Comparison of ENCODE assay signal across 8 cellular contexts in the genomic region with DNA sequence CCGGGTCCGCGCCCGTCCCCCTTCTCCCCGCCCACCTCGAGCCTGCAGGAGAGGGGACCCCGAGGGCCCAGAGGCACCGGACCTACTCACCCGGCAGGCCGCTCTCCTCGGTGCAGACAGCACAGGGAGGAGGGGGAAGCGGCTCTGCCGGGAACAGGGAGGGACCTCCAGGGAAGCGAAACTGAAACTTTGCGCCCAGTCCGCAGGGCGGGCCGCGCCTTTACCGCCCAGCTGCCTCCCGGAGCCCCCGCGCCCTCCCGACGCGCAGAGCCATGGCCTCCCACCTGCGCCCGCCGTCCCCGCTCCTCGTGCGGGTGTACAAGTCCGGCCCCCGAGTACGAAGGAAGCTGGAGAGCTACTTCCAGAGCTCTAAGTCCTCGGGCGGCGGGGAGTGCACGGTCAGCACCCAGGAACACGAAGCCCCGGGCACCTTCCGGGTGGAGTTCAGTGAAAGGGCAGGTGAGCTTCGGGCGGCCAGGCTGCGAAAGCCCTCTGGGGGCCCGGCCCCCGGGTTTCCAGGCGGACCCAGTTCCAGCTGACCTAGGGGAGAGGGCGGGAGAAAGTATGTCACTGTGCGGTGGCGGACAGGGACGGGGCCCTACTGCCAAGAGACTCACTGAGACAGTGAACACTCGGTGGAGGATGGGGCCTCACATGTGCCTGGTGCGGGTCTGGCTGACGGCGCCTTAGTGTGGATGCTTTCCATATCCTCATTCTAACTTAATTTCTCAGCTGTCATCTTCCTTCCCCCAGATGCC. TPM values are rescaled to one million over a fixed set of nuclear protein-coding genes. Genes with fewer than 3 reads are reported as not detected.
DNase-seq lines count a peak whose midpoint lies in the region; ATAC-seq and TF ChIP-seq lines count a peak whose summit lies in the region.

TSS of gene DTX3L (plus strand) at position 184 of the 758 bp plus-strand sequence. CDS start at position 273, 89 bp downstream.
TSS of gene PARP9 (minus strand) at position 146 of the 758 bp plus-strand sequence. CDS start 4,680 bp downstream, outside the sequence.

- no peaks in the 10 kb centered on the region for H3K9me3 ChIP-seq in heart left ventricle

- H3K27ac Mint-ChIP-seq in HFFc6 (peak within 1 kb of the TSS; percentile 85), type B pancreatic cell (peak within 1 kb of the TSS; percentile 86)

- no peaks in the 10 kb centered on the region for H3K9me3 Mint-ChIP-seq in HFFc6
- H3K9me3 Mint-ChIP-seq in type B pancreatic cell: no peaks in the 10 kb centered on the region

- peaks cover 20% of the 10 kb centered on the region for H3K36me3 Mint-ChIP-seq in HFFc6 (ENCODE audit: low read depth)
- peaks cover 4% of the 10 kb centered on the region for H3K36me3 Mint-ChIP-seq in type B pancreatic cell

- H3K4me3 Mint-ChIP-seq in HFFc6 (peak within 1 kb of the TSS; percentile 89), type B pancreatic cell (peak within 1 kb of the TSS; percentile 86)

- TF ChIP-seq POLR2A in heart left ventricle (IDR thresholded peaks at IDR 0.05): peak in 1 of 2 donors; percentile 49

- H3K27ac ChIP-seq in heart left ventricle: peak within 1 kb of the TSS; percentile 86 to 99 (median 94)

- TF ChIP-seq CTCF in HFFc6 (IDR thresholded peaks at IDR 0.05): no peak
- no peak for TF ChIP-seq CTCF in heart left ventricle (IDR thresholded peaks at IDR 0.05)
- no peak for TF ChIP-seq CTCF in type B pancreatic cell (conservative IDR thresholded peaks at IDR 0.05)

- peaks cover 22% of the 10 kb centered on the region for H3K4me1 Mint-ChIP-seq in HFFc6 (ENCODE audit: low read depth)
- H3K4me1 Mint-ChIP-seq in type B pancreatic cell (ENCODE audit: unreplicated experiment): peaks cover 10% of the 10 kb centered on the region

- 0 to 1% (median 0%) methylated on average over 41 to 56 of the region's 56 CpGs for WGBS in heart left ventricle, 4 donors

- no peaks in the 10 kb centered on the region for H3K27me3 ChIP-seq in heart left ventricle

- peak; percentile 94 to 99 (median 99) for ATAC-seq in heart left ventricle

- peak within 1 kb of the TSS; percentile 66 to 98 (median 76) for H3K4me3 ChIP-seq in heart left ventricle

- H3K4me1 ChIP-seq in heart left ventricle: peaks cover 0 to 76% (median 22%) of the 10 kb centered on the region in 12 donors

- H3K36me3 ChIP-seq in heart left ventricle: peaks cover 0 to 45% (median 38%) of the 10 kb centered on the region in 9 donors

- H3K27me3 Mint-ChIP-seq in HFFc6 (ENCODE audit: insufficient read depth): no peaks in the 10 kb centered on the region
- peaks cover 4% of the 10 kb centered on the region for H3K27me3 Mint-ChIP-seq in type B pancreatic cell

- intact Hi-C loops in T-helper 1 cell treated with Interleukin-12 subunit alpha and Interleukin-12 subunit beta and Interleukin-4 antibody, amounts not matched to agents 30 ng/mL and 1 ng/mL, for 36 hours (cut with micrococcal nuclease): loop anchor here (1.0 to 10.0 kb wide), 11 partner anchors 13 to 1018 kb away; partner anchors contain the start of genes EAF2, GOLGB1, HSPBAP1 and IQCB1
- intact Hi-C loops in heart left ventricle (cut with DNase I): loop anchor here in 5 of 10 donors (1.0 to 5.0 kb wide), 3 partner anchors 113 to 118 kb away; partner anchors contain the start of gene PARP14 (in 1 of the 5)
- intact Hi-C loops in posterior vena cava (cut with DNase I): loop anchor here (5.0 kb wide), 2 partner anchors 113 to 118 kb away; partner anchors contain the start of gene PARP14 (in 1 of the 2)

- peak; percentile 53 for DNase-seq in GM04504 (ENCODE audit: low read depth)
- DNase-seq in HFFc6: peak; percentile 59
- DNase-seq in NCI-H1048 (lab: John Stamatoyannopoulos, UW): peak; percentile 49
- DNase-seq in amniotic epithelial cell (ENCODE audit: low read depth): peak; percentile 77
- DNase-seq in heart left ventricle: peak; percentile 89 to 92 (median 90)
- DNase-seq in posterior vena cava (ENCODE audit: low spot score): peak; percentile 95
- DNase-seq in type B pancreatic cell (ENCODE audit: extremely low spot score, unreplicated experiment): peak; percentile 75

RNA-seq across cellular contexts. Expression of gene DTX3L, which starts in this region (rescaled TPM):
- 10 to 100 TPM in 5 of 6 experiments, 1 to 10 TPM in 1; 6.2 to 16.7 (median 15.6) TPM for total RNA-seq in HFFc6 (2021; fragmentation: NEBNext Ultra II Directional; extraction: Animal tissue kit (Norgen Biotek cat#: 25700))
- total RNA-seq in T-helper 1 cell treated with Interleukin-12 subunit alpha and Interleukin-12 subunit beta and Interleukin-4 antibody, amounts not matched to agents 30 ng/mL and 1 ng/mL, for 36 hours: 154 and 160 TPM in 2 replicates
- total RNA-seq in heart left ventricle (10 to 100 TPM; 10.2 to 78.2 (median 13.4) TPM), posterior vena cava (10 to 100 TPM; 22.8 to 32.0 TPM), type B pancreatic cell (ENCODE audit: low replicate concordance) (17.3 and 34.9 TPM in 2 replicates)
- 1 to 10 TPM; 4.8 to 5.7 TPM for polyA plus RNA-seq in heart left ventricle

RNA-seq across cellular contexts. Expression of gene PARP9, which starts in this region (rescaled TPM):
- total RNA-seq in HFFc6 (2021; fragmentation: NEBNext Ultra II Directional; extraction: Animal tissue kit (Norgen Biotek cat#: 25700)): 10 to 100 TPM in 3 of 6 experiments, 1 to 10 TPM in 3; 5.2 to 11.0 (median 9.7) TPM
- 142 and 152 TPM in 2 replicates for total RNA-seq in T-helper 1 cell treated with Interleukin-12 subunit alpha and Interleukin-12 subunit beta and Interleukin-4 antibody, amounts not matched to agents 30 ng/mL and 1 ng/mL, for 36 hours
- total RNA-seq in heart left ventricle (10 to 100 TPM in 8 of 9 donors, 1 to 10 TPM in 1; 8.5 to 73.0 (median 15.1) TPM), posterior vena cava (10 to 100 TPM; 29.8 to 31.9 TPM), type B pancreatic cell (ENCODE audit: low replicate concordance) (11.1 and 23.0 TPM in 2 replicates)
- polyA plus RNA-seq in heart left ventricle: 1 to 10 TPM; 8.2 to 8.8 TPM

Comparison
In these comparisons a context has a peak if more than half of its experiments do, and no peak if none do; other contexts are left out.
1. Peak in every context shown above with its lines: DNase-seq, ATAC-seq, H3K4me3 ChIP-seq and H3K27ac ChIP-seq.